In the genomic region with DNA sequence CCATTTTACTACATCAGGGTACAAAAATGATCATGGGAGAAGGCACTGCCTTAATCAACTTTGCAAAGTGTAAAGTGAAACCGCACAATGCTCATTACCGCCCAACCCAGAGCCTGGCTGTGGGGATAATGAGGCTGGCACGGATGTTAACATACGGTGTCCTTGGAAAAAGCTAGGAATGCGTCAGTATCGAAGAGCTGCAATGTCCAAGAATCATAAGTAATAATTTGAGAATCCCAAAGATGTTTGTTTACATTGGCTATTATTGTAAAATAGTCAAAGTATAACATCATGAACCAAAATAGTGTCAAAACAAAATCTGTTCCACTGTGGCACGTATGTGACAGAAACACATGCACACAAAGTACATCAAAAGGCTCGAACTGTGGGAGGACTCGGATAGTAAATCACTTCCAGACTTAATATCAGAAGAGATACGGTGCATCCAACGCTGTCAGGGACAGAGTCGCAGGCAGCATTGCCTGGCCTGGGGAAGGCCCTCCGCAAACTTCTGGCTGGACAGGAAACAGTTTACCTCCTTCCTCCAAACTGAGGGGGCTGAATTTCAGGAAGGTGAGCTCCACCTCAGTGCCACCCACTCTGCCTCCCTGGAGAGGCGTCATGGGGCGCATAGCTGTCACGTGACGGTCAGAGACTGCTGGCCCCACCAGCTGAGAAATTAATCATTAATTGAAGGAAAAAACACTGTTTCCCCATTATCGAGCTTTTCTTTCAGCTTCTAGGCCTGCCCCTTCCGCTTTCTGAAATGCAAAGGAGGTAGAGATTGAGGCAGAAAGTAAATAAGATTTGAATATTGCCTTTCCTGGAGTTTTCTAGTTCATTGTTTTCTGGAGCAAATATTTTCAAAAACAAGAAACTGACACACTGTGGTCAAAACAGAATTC, we compare ENCODE assay signal across 8 cellular contexts. TPM values are rescaled to one million over a fixed set of nuclear protein-coding genes. Genes with fewer than 3 reads are reported as not detected.
DNase-seq lines count a peak whose midpoint lies in the region; ATAC-seq and TF ChIP-seq lines count a peak whose summit lies in the region.

No MANE protein-coding gene starts in this region.

- POLR2A ChIA-PET in naive thymus-derived CD4-positive, alpha-beta T cell (lab: Charles Lee) = interaction anchor here (0.6 to 2.9 kb wide), 6 partner anchors 154 to 1816 kb away, joined by 3 to 27 read pairs (median 4); no protein-coding TSS in a partner anchor

- H3K27ac Mint-ChIP-seq in naive thymus-derived CD4-positive, alpha-beta T cell = peak overlapping the region in 6 of 9 donors; percentile 55 to 80 (median 74)

- H3K27me3 ChIP-seq in BLaER1 treated with 17β-estradiol and CSF1 and Interleukin-3, amounts not matched to agents 10 nM and 100 nM = peaks cover 33 to 95% (median 88%) of the 10 kb centered on the region in 11 experiments
- no peaks in the 10 kb centered on the region for H3K27me3 ChIP-seq in SJSA1 (replicated peaks)
- H3K27me3 ChIP-seq in naive thymus-derived CD4-positive, alpha-beta T cell (ENCODE audit: control insufficient read depth in 2 of 2, insufficient read depth in 2 of 2, low read length in 2 of 2) = peaks cover 0 to 21% of the 10 kb centered on the region in 2 donors

- no peak for TF ChIP-seq CTCF in epithelial cell of esophagus (IDR thresholded peaks at IDR 0.05; ENCODE audit: insufficient read depth, low read depth, low read length, missing control alignments)

- H3K27me3 Mint-ChIP-seq in naive thymus-derived CD4-positive, alpha-beta T cell = peaks cover 19 to 42% (median 30%) of the 10 kb centered on the region in 5 donors

- H3K36me3 Mint-ChIP-seq in naive thymus-derived CD4-positive, alpha-beta T cell = peaks cover 0 to 28% (median 3%) of the 10 kb centered on the region in 5 donors

- DNase-seq in HT-29 (ENCODE audit: low spot score) (peak; percentile 79), SJSA1 (ENCODE audit: low read depth in 1 of 2, low spot score in 2 of 2) (peak in 1 of 2 experiments; percentile 60), epithelial cell of esophagus (ENCODE audit: low read depth) (peak; percentile 21), 8988T (no peak)
- DNase-seq in naive thymus-derived CD4-positive, alpha-beta T cell = peak in 1 of 9 donors; percentile 17
- DNase-seq in stimulated activated CD4-positive, alpha-beta T cell treated with anti-CD3 and anti-CD28 coated beads, Interleukin-4, amount 100 ng/mL, for 24 hours = no peak

- peak overlapping the region in 5 of 11 experiments; percentile 78 to 97 (median 93); a peak in 9 of 22 replicates for H3K27ac ChIP-seq in BLaER1 treated with 17β-estradiol and CSF1 and Interleukin-3, amounts not matched to agents 10 nM and 100 nM
- H3K27ac ChIP-seq in SJSA1 = peak overlapping the region; percentile 97
- no peak overlapping the region for H3K27ac ChIP-seq in naive thymus-derived CD4-positive, alpha-beta T cell (ENCODE audit: low read depth, low read length)

- H3K9ac ChIP-seq in BLaER1 treated with 17β-estradiol and CSF1 and Interleukin-3, amounts not matched to agents 10 nM and 100 nM = peak overlapping the region in 6 of 11 experiments; percentile 73 to 96 (median 86); a peak in 11 of 22 replicates

- H3K4me3 Mint-ChIP-seq in naive thymus-derived CD4-positive, alpha-beta T cell = peak overlapping the region; percentile 72 to 98 (median 86)

- intact Hi-C loops in naive thymus-derived CD4-positive, alpha-beta T cell (cut with micrococcal nuclease) = loop anchor here (2.0 to 10.0 kb wide), 14 partner anchors 93 to 1813 kb away; partner anchors contain the start of genes ADAM17 (in 1 of the 2), CMPK2 (in 1 of the 2), MBOAT2 (in 1 of the 2) and ODC1 (in 1 of the 2)

- peaks cover 0 to 26% (median 15%) of the 10 kb centered on the region in 11 experiments; a peak in 18 of 22 replicates for H3K36me3 ChIP-seq in BLaER1 treated with 17β-estradiol and CSF1 and Interleukin-3, amounts not matched to agents 10 nM and 100 nM
- peaks cover 27% of the 10 kb centered on the region for H3K36me3 ChIP-seq in SJSA1
- H3K36me3 ChIP-seq in naive thymus-derived CD4-positive, alpha-beta T cell (ENCODE audit: control insufficient read depth in 2 of 3, insufficient read depth in 3 of 3, low read length in 3 of 3) = peaks cover 0 to 6% (median 0%) of the 10 kb centered on the region in 3 experiments

- peaks cover 16 to 27% (median 19%) of the 10 kb centered on the region in 11 experiments for H3K9me3 ChIP-seq in BLaER1 treated with 17β-estradiol and CSF1 and Interleukin-3, amounts not matched to agents 10 nM and 100 nM (replicated peaks in 1 of 11)
- H3K9me3 ChIP-seq in SJSA1 (replicated peaks) = no peaks in the 10 kb centered on the region; the same call in 1 of the 2 replicates
- peaks cover 0 to 10% (median 0%) of the 10 kb centered on the region in 3 experiments for H3K9me3 ChIP-seq in naive thymus-derived CD4-positive, alpha-beta T cell (ENCODE audit: control insufficient read depth in 2 of 3, low read length in 3 of 3)

- H3K4me3 ChIP-seq in BLaER1 treated with 17β-estradiol and CSF1 and Interleukin-3, amounts not matched to agents 10 nM and 100 nM = peak overlapping the region in 5 of 10 experiments; percentile 62 to 66 (median 64); a peak in 8 of 20 replicates
- H3K4me3 ChIP-seq in SJSA1 (peak overlapping the region; percentile 52), epithelial cell of esophagus (ENCODE audit: low read length) (peak overlapping the region; percentile 48)
- H3K4me3 ChIP-seq in naive thymus-derived CD4-positive, alpha-beta T cell (ENCODE audit: low read length) = peak overlapping the region; percentile 83

- peaks cover 20 to 31% (median 25%) of the 10 kb centered on the region in 11 experiments; a peak in 21 of 22 replicates for H4K20me1 ChIP-seq in BLaER1 treated with 17β-estradiol and CSF1 and Interleukin-3, amounts not matched to agents 10 nM and 100 nM

- H3K9me3 Mint-ChIP-seq in naive thymus-derived CD4-positive, alpha-beta T cell = peaks cover 0 to 17% (median 4%) of the 10 kb centered on the region in 11 donors

- H3K4me1 ChIP-seq in BLaER1 treated with 17β-estradiol and CSF1 and Interleukin-3, amounts not matched to agents 10 nM and 100 nM = peaks cover 39 to 47% (median 42%) of the 10 kb centered on the region in 10 experiments
- peaks cover 48% of the 10 kb centered on the region for H3K4me1 ChIP-seq in SJSA1 (replicated peaks)
- H3K4me1 ChIP-seq in naive thymus-derived CD4-positive, alpha-beta T cell (ENCODE audit: control insufficient read depth in 2 of 2, insufficient read depth in 2 of 2, low read length in 2 of 2) = peaks cover 14 to 24% of the 10 kb centered on the region in 2 donors

- peaks cover 24 to 55% (median 45%) of the 10 kb centered on the region in 7 donors for H3K4me1 Mint-ChIP-seq in naive thymus-derived CD4-positive, alpha-beta T cell

- no peak for ATAC-seq in naive thymus-derived CD4-positive, alpha-beta T cell
- no peak for ATAC-seq in GM21717 (IDR thresholded peaks at IDR 0.05; ENCODE audit: unreplicated experiment)

- CTCF ChIA-PET in naive thymus-derived CD4-positive, alpha-beta T cell (lab: Charles Lee) = interaction anchor here (0.6 to 3.2 kb wide), 5 partner anchors 105 to 1406 kb away, joined by 3 to 40 read pairs (median 4); no protein-coding TSS in a partner anchor

- H3K4me2 ChIP-seq in BLaER1 treated with 17β-estradiol and CSF1 and Interleukin-3, amounts not matched to agents 10 nM and 100 nM = peak overlapping the region; percentile 75 to 96 (median 90)

RNA-seq across cellular contexts. Expression of gene ID2, which starts 1.8 kb away (rescaled TPM):
- total RNA-seq in HT-29 (2014; rRNA removed; shearing (Covaris generic)) = 152 and 161 TPM in 2 replicates
- total RNA-seq in SJSA1 (2014; rRNA removed; shearing (Covaris generic)) = 161 and 209 TPM in 2 replicates
- total RNA-seq in naive thymus-derived CD4-positive, alpha-beta T cell = 100 to 1,000 TPM in 2 of 5 experiments, 10 to 100 TPM in 3; 43.0 to 185 (median 77.1) TPM
- 100 to 1,000 TPM; 206 to 309 TPM for polyA plus RNA-seq in naive thymus-derived CD4-positive, alpha-beta T cell

Comparison
In these comparisons a context has a peak if more than half of its experiments do, and no peak if none do; other contexts are left out.
1. DNase-seq: peak in HT-29 (single experiment) and epithelial cell of esophagus (single experiment); none in stimulated activated CD4-positive, alpha-beta T cell treated with anti-CD3 and anti-CD28 coated beads, Interleukin-4, amount 100 ng/mL, for 24 hours (single experiment) and 8988T (single experiment).